Comparison of ENCODE assay signal across 17 cellular contexts in the genomic region with DNA sequence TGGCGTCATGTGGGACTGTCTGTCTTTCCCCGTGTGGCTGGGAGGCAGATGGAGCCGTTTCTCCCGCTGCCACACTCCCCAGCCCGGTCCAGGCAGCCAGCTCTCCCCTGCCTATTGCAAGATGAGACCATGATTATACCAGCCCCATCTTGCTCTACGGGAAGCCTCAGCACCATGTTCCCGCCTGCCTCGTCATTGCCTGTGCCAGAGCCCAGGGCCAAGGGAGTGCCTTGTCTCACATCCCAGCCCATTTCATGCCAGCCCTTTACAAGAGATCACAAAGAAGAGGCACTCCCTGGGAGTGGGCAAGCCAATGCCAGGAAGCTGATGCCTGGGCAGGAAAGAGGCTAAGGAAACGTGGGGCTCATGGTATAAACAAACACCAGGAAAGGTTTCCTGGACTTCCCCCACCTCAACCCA. TPM values are rescaled to one million over a fixed set of nuclear protein-coding genes. Genes with fewer than 3 reads are reported as not detected.
DNase-seq lines count a peak whose midpoint lies in the region; FAIRE-seq and TF ChIP-seq lines count a peak whose summit lies in the region.
"Had no signal": no experiment of that assay in that cellular context is flagged by ENCODE, and none has a peak within 500 bp of the region (broad histone marks: within the 10 kb centered on the region; RNA-seq: fewer than 3 reads in every experiment).

No MANE protein-coding gene starts in this region.

- peak overlapping the region; percentile 19 for H2AFZ ChIP-seq in endothelial cell of umbilical vein (ENCODE audit: low read depth, low read length)

- H3K9me1 ChIP-seq in endothelial cell of umbilical vein (replicated peaks; ENCODE audit: control insufficient read depth, extremely low read depth, insufficient read depth, low read length): no peaks in the 10 kb centered on the region

- H3K27ac ChIP-seq in endothelial cell of umbilical vein (ENCODE audit: insufficient read depth, low read depth, low read length) (no peak overlapping the region), prostate gland (peak overlapping the region; percentile 15 to 39)
- H3K27ac ChIP-seq: HL-60, tibial artery had no signal

- no peak for TF ChIP-seq POLR2A in endothelial cell of umbilical vein (IDR thresholded peaks at IDR 0.05; ENCODE audit: low read depth, low read length)
- no peak for TF ChIP-seq POLR2A in prostate gland (IDR thresholded peaks at IDR 0.05)

- no peaks in the 10 kb centered on the region for H4K20me1 ChIP-seq in endothelial cell of umbilical vein (replicated peaks; ENCODE audit: control insufficient read depth, extremely low read depth, insufficient read depth, low read length)

- DNase-seq in DMS 273 treated with DMSO at 0.1 percent for 48 hours (lab: John Stamatoyannopoulos, UW) (peak; percentile 85), NCI-H2171 (lab: John Stamatoyannopoulos, UW) (peak; percentile 82), endothelial cell of umbilical vein (ENCODE audit: low read depth, low spot score) (peak; percentile 40), prostate gland (ENCODE audit: low spot score) (peak; percentile 69), SHP77 (lab: John Stamatoyannopoulos, UW) (no peak), foreskin fibroblast (no peak)
- no peak for DNase-seq in activated CD4-positive, CD25-positive, alpha-beta regulatory T cell treated with anti-CD3 and anti-CD28 coated beads, Interleukin-2, amount 50 U/mL, for 72 hours
- DNase-seq: activated naive CD4-positive, alpha-beta T cell treated with anti-CD3 and anti-CD28 coated beads, Interleukin-2, amount 50 U/mL, for 16 hours; BE2C; KG1; kidney glomerular epithelial cell; NCI-H1105; RPMI8226; stimulated activated CD4-positive, alpha-beta T cell treated with anti-CD3 and anti-CD28 coated beads, Interleukin-4, amount 100 ng/mL, for 24 hours; stimulated activated CD8-positive, alpha-beta memory T cell treated with anti-CD3 and anti-CD28 coated beads, Interleukin-4, amount 100 ng/mL, for 48 hours; tibial artery had no signal

- no peak overlapping the region for H3K9ac ChIP-seq in endothelial cell of umbilical vein (replicated peaks; ENCODE audit: extremely low read depth, insufficient read depth, low read length)

- H3K9me3 ChIP-seq in endothelial cell of umbilical vein (replicated peaks; ENCODE audit: control insufficient read depth, insufficient read depth, low read length) (no peaks in the 10 kb centered on the region), prostate gland (no peaks in the 10 kb centered on the region)
- H3K9me3 ChIP-seq: BE2C, tibial artery had no signal

- BruUV-seq in endothelial cell of umbilical vein (replicated peaks; lab: Mats Ljungman, UMichigan): no TSS peak

- H3K4me2 ChIP-seq in endothelial cell of umbilical vein (ENCODE audit: insufficient read depth, low read length): no peak overlapping the region

- dilution Hi-C loops in endothelial cell of umbilical vein (cut with MboI; ENCODE audit: extremely low pct_ligation_motif_present, low sequenced_read_pairs): no loop called here

- H3K4me3 ChIP-seq in endothelial cell of umbilical vein (replicated peaks in 1 of 3; ENCODE audit: insufficient read depth in 1 of 3, low read depth in 1 of 3, low read length in 3 of 3) (no peak overlapping the region), prostate gland (no peak overlapping the region), foreskin fibroblast (ENCODE audit: low read depth in 1 of 2, low read length in 2 of 2) (no peak overlapping the region)
- H3K4me3 ChIP-seq: tibial artery had no signal

- 63% methylated on average over 8 of the region's 9 CpGs for WGBS in prostate gland

- CTCF ChIA-PET in endothelial cell of umbilical vein (lab: Charles Lee): interaction anchor here (0.8 to 3.1 kb wide), 4 partner anchors 23 to 102 kb away, joined by 3 to 9 read pairs (median 4); a partner anchor contains a TSS

- H3K4me1 ChIP-seq in endothelial cell of umbilical vein (ENCODE audit: control insufficient read depth, extremely low read depth, insufficient read depth, low read length): peaks cover 22% of the 10 kb centered on the region
- H3K4me1 ChIP-seq in prostate gland (replicated peaks): no peaks in the 10 kb centered on the region
- H3K4me1 ChIP-seq: BE2C, tibial artery had no signal

- H3K27me3 ChIP-seq in endothelial cell of umbilical vein (ENCODE audit: control insufficient read depth in 2 of 2, insufficient read depth in 2 of 2, low read length in 2 of 2): no peaks in the 10 kb centered on the region
- no peaks in the 10 kb centered on the region for H3K27me3 ChIP-seq in prostate gland (replicated peaks; ENCODE audit: insufficient read depth)
- H3K27me3 ChIP-seq: BE2C, tibial artery had no signal

- POLR2A ChIA-PET in endothelial cell of umbilical vein (lab: Charles Lee): no interaction called here

- no peak for TF ChIP-seq CTCF in endothelial cell of umbilical vein (IDR thresholded peaks at IDR 0.05; ENCODE audit: extremely low read depth in 1 of 2, insufficient read depth in 1 of 2, low read depth in 1 of 2, low read length in 2 of 2)
- TF ChIP-seq CTCF in prostate gland (IDR thresholded peaks at IDR 0.05): no peak
- no peak for TF ChIP-seq CTCF in foreskin fibroblast (IDR thresholded peaks at IDR 0.05; ENCODE audit: low read depth, low read length)

- intact Hi-C loops in endothelial cell of umbilical vein (cut with micrococcal nuclease) (no loop called here), prostate gland (cut with DNase I) (no loop called here)

- no peaks in the 10 kb centered on the region for H3K79me2 ChIP-seq in endothelial cell of umbilical vein (ENCODE audit: control insufficient read depth, insufficient read depth, low read length)

- FAIRE-seq in endothelial cell of umbilical vein (lab: Jason Lieb, UNC): peak; percentile 72

- peaks cover 0 to 8% of the 10 kb centered on the region in 2 experiments for H3K36me3 ChIP-seq in endothelial cell of umbilical vein (ENCODE audit: control insufficient read depth in 2 of 2, extremely low read depth in 1 of 2, insufficient read depth in 2 of 2, low read length in 2 of 2)
- peaks cover 1 to 5% of the 10 kb centered on the region in 2 donors for H3K36me3 ChIP-seq in prostate gland
- H3K36me3 ChIP-seq: BE2C had no signal

TF ChIP-seq in endothelial cell of umbilical vein, 7 proteins besides CTCF, POLR2A, EP300 and RAD21:
- TF ChIP-seq, protein P1, sequence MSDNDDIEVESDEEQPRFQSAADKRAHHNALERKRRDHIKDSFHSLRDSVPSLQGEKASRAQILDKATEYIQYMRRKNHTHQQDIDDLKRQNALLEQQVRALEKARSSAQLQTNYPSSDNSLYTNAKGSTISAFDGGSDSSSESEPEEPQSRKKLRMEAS (IDR thresholded peaks at IDR 0.05; ENCODE audit: insufficient read depth, insufficient read length): no peak
TF ChIP-seq in endothelial cell of umbilical vein: peak in this region for 0.

RNA-seq across cellular contexts. Expression of a gene that starts 23.9 kb away (rescaled TPM):
- total RNA-seq in endothelial cell of umbilical vein: 0.24 and 0.51 TPM in 2 replicates
- 0.36 and 0.75 TPM in 2 replicates for polyA plus RNA-seq in endothelial cell of umbilical vein
- 0.16 and 0.28 TPM in 2 replicates for polyA plus RNA-seq in endothelial cell of umbilical vein (2011; cell fraction: cytosol; rRNA removed)
- 0.11 and 0.22 TPM in 2 replicates for polyA plus RNA-seq in endothelial cell of umbilical vein (2011; cell fraction: nucleus; rRNA removed)
- 0.43 and 0.78 TPM in 2 replicates for polyA plus RNA-seq in endothelial cell of umbilical vein (2012)
- 0.41 and 1.4 TPM in 2 replicates for polyA minus RNA-seq in endothelial cell of umbilical vein
- polyA minus RNA-seq in endothelial cell of umbilical vein (2011; cell fraction: cytosol; rRNA and poly(A)+ RNA removed): not detected
- polyA minus RNA-seq in endothelial cell of umbilical vein (2011; cell fraction: nucleus; rRNA and poly(A)+ RNA removed): 0.29 and 0.43 TPM in 2 replicates
- 1 to 10 TPM in 1 of 2 donors, under 1 TPM in 1; 0.87 to 3.0 TPM for total RNA-seq in prostate gland

Comparison
In these comparisons a context has a peak if more than half of its experiments do, and no peak if none do; other contexts are left out.
1. DNase-seq: peak in DMS 273 treated with DMSO at 0.1 percent for 48 hours (single experiment), NCI-H2171 (single experiment), endothelial cell of umbilical vein (single experiment) and prostate gland (single experiment); none in activated CD4-positive, CD25-positive, alpha-beta regulatory T cell treated with anti-CD3 and anti-CD28 coated beads, Interleukin-2, amount 50 U/mL, for 72 hours (single experiment), SHP77 (0 of 2) and foreskin fibroblast (0 of 2).